ENCODE assay signal across 8 cellular contexts in the genomic region with DNA sequence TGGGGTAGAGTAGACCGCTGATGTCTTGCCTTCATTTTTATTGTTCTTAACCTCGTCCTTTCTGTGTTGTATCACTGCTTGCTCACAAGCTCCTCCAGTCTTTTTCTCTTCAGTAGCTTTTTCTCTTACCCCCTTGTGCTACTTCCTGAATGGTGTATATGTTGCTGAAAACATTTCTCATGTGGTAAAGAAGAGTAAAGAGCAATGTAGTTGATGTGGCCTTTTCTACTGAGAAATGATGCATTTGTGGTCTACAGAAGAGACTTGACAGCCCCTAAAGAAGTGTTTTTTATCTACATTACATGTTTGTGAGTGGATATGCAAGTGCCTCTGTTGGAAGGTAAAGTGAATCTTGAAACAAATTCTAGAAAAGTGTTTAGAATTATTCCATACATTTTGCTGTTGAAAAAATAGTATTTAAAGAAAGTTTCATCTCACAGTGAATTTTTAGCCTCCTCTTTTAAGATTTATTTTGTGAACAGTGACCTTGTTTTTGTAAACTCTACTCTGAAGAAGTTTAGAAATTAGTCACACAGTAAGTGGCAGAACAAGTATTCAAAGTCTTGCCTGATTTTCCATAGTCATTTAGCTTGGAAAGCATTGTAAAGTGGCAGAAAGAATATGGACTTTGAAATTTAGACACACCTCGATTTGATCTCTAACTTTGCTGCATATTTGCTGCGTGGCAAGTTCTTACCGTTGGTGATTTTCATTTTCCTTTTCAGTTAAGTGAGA. TPM values are rescaled to one million over a fixed set of nuclear protein-coding genes. Genes with fewer than 3 reads are reported as not detected.
A peak's percentile ranks its signal among the peaks of the same experiment; 100 is the strongest.
DNase-seq lines count a peak whose midpoint lies in the region; ATAC-seq, FAIRE-seq and TF ChIP-seq lines count a peak whose summit lies in the region.

No MANE protein-coding gene starts in this region.

- peak overlapping the region; percentile 85 for H3K4me2 ChIP-seq in A549

- TF ChIP-seq CTCF in A549 (IDR thresholded peaks at IDR 0.05) = no peak
- no peak for TF ChIP-seq CTCF in GM20000 (IDR thresholded peaks at IDR 0.05; ENCODE audit: extremely low read depth, missing control alignments)
- TF ChIP-seq CTCF in epithelial cell of proximal tubule (conservative IDR thresholded peaks at IDR 0.05; ENCODE audit: low read depth, low read length) = no peak
- no peak for TF ChIP-seq CTCF in brain microvascular endothelial cell (IDR thresholded peaks at IDR 0.05; ENCODE audit: low read depth, low read length, missing control alignments)

- no peaks in the 10 kb centered on the region for H3K36me3 ChIP-seq in brain microvascular endothelial cell (replicated peaks)

- H3K4me3 ChIP-seq in A549 (peak overlapping the region; percentile 10; the same call in 1 of the 3 replicates), epithelial cell of proximal tubule (ENCODE audit: low read depth, low read length) (peak overlapping the region; percentile 12), brain microvascular endothelial cell (ENCODE audit: low read depth, low read length) (no peak overlapping the region)

- CTCF ChIA-PET in A549 (lab: Yijun Ruan, JAX) = no interaction called here

- H3K4me1 ChIP-seq in A549 = peaks cover 46% of the 10 kb centered on the region

- no peak for FAIRE-seq in A549 (lab: Jason Lieb, UNC)

- H3K27me3 ChIP-seq in brain microvascular endothelial cell (replicated peaks) = no peaks in the 10 kb centered on the region

- H3K27ac ChIP-seq in A549 (peak overlapping the region; percentile 41 to 44; a peak in 3 of 6 replicates), brain microvascular endothelial cell (no peak overlapping the region)

- TF ChIP-seq POLR2A in A549 (IDR thresholded peaks at IDR 0.05; ENCODE audit: low read length) = no peak

- no peak for TF ChIP-seq RAD21 in A549 (conservative IDR thresholded peaks at IDR 0.05 in 1 of 2, IDR thresholded peaks at IDR 0.05 in 1 of 2)

- POLR2A ChIA-PET in A549 (lab: Yijun Ruan, JAX) = interaction anchor here (0.6 to 1.1 kb wide), 2 partner anchors 14 to 16 kb away, joined by 3 to 6 read pairs; no protein-coding TSS in a partner anchor

- no peak for TF ChIP-seq EP300 in A549 (IDR thresholded peaks at IDR 0.05)

- peak in 1 of 2 experiments; percentile 36; a peak in 2 of 6 replicates for ATAC-seq in A549

- H3K9me3 ChIP-seq in A549 = no peaks in the 10 kb centered on the region

- no peak for DNase-seq in A549 (ENCODE audit: low read depth in 1 of 2, low spot score in 1 of 2)
- peak; percentile 38 for DNase-seq in GM20000 (ENCODE audit: low spot score)
- DNase-seq in Kasumi-1 (lab: John Stamatoyannopoulos, UW) = peak; percentile 25 to 44
- no peak for DNase-seq in epithelial cell of proximal tubule (ENCODE audit: low read depth)
- DNase-seq in HCEC 1CT = no peak
- DNase-seq in AML-193 (lab: John Stamatoyannopoulos, UW) = no peak
- no peak for DNase-seq in germinal center (ENCODE audit: low spot score)
- no peak for DNase-seq in brain microvascular endothelial cell

- WGBS in A549 (ENCODE audit: missing lambda C conversion rate) = 25% methylated on average over 5 of the region's 5 CpGs

- in situ Hi-C loops in brain microvascular endothelial cell (cut with HindIII; ENCODE audit: low pct_ligation_motif_present, low sequenced_read_pairs) = no loop called here

TF ChIP-seq in A549, 52 proteins besides CTCF, POLR2A, EP300 and RAD21:
- no peak for TF ChIP-seq SREBF2 (IDR thresholded peaks at IDR 0.05)
- TF ChIP-seq MAFK (IDR thresholded peaks at IDR 0.05; ENCODE audit: partially characterized antibody) = peak; percentile 10

RNA-seq across cellular contexts. Expression of a gene that starts 17.4 kb away (rescaled TPM):
- polyA plus RNA-seq in A549 (2011; rRNA removed) = 48.7 and 66.4 TPM in 2 replicates
- polyA plus RNA-seq in A549 (2012; cell fraction: cytosol; rRNA removed) = 11.7 and 12.6 TPM in 2 replicates
- 3.4 and 7.3 TPM in 2 replicates for polyA plus RNA-seq in A549 (2012; cell fraction: nucleus; rRNA removed)
- polyA plus RNA-seq in A549 (2017; fragmentation: RNase III; extraction: RNeasy Plus Mini Kit Qiagen cat#74134 plus additional on column Dnase treatment) = 25.7 to 27.1 TPM (median 25.8 TPM) in 3 replicates
- 26.0 and 30.8 TPM in 2 replicates for polyA minus RNA-seq in A549 (2011; rRNA and poly(A)+ RNA removed)
- total RNA-seq in epithelial cell of proximal tubule = 32.9 and 40.1 TPM in 2 replicates

Comparison
In these comparisons a context has a peak if more than half of its experiments do, and no peak if none do; other contexts are left out.
1. DNase-seq: peak in GM20000 (single experiment) and Kasumi-1 (2 of 2); none in A549 (0 of 2), epithelial cell of proximal tubule (single experiment), HCEC 1CT (single experiment), AML-193 (0 of 2), germinal center (single experiment) and brain microvascular endothelial cell (single experiment).